In the genomic region with DNA sequence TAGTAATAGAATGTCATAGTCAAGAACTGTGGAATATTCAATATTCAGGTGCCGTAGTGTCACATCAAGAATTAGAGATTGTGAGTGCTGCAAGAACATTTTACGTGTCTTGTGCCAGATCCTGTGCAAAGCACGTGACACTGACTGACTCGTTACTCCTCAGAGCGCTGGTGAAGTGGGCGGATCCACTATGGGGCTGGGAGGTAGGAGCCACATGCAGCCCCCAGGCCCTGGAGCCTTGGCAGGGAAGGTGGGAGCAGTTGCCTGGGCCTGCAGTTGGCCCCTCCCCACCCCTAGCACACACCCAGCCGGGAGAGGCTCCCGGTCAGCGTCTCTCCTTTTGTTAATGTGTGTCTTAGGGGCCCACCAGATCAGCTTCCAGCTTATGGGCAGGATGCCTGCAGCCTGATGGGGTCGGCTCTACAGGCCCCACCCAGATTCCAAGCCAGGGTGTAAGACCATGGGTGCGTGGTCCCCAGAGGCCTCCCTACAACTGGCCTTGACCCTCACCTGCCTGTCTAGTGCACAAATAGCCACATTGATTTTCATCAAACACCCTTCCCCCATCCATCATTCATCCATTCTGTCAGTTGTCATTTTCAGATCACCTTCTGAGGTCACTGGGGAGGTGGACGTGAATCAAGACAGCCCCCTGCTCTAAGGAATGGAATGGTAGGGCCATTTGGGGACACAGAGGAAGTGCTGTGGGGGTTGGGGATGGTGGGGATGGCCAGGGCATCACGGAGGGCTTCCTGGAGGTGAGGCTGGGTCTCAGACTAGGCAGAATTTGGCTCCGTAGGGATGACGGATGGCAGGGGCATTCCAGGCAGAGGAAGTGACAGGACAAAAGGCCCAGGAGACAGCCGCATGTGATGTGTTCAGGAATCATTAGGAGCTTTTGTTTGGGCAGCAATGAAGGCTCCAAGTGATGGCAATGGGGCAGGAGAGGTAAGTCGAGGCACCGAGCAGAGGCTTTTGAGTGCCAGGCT, we compare ENCODE assay signal across 12 cellular contexts.
DNase-seq lines count a peak whose midpoint lies in the region; ATAC-seq, FAIRE-seq and TF ChIP-seq lines count a peak whose summit lies in the region.
"Had no signal": no experiment of that assay in that cellular context is flagged by ENCODE, and none has a peak within 500 bp of the region (broad histone marks: within the 10 kb centered on the region; RNA-seq: fewer than 3 reads in every experiment).

No MANE protein-coding gene starts in this region.

- no peak overlapping the region for H4K8ac ChIP-seq in IMR-90 (ENCODE audit: low read depth in 2 of 2, low read length in 2 of 2)

- peak overlapping the region; percentile 24; the same call in 1 of the 2 replicates for H3K4ac ChIP-seq in IMR-90 (ENCODE audit: low read depth, low read length)

- H3K27ac ChIP-seq in IMR-90 (ENCODE audit: insufficient read depth, low read length) (no peak overlapping the region), skin epidermis (peak overlapping the region in 16 of 21 experiments; percentile 19 to 88 (median 56)), lower lobe of right lung (no peak overlapping the region), WERI-Rb-1 (no peak overlapping the region)
- H3K27ac ChIP-seq: HL-60 had no signal

- no peak for ATAC-seq in IMR-90 (ENCODE audit: low read depth)
- no peak for ATAC-seq in lower lobe of right lung

- no peak overlapping the region for H4K91ac ChIP-seq in IMR-90 (ENCODE audit: insufficient read depth, low read depth, low read length)

- H3K36me3 ChIP-seq in IMR-90 (ENCODE audit: control insufficient read depth, insufficient read depth, low read length) (0 out of 2 replicates have a peak, but pooled peaks cover 2% of the 10 kb centered on the region), bronchial epithelial cell (ENCODE audit: control insufficient read depth, insufficient read depth, low read length) (no peaks in the 10 kb centered on the region), lower lobe of right lung (no peaks in the 10 kb centered on the region), WERI-Rb-1 (no peaks in the 10 kb centered on the region)

- no peak overlapping the region for H3K56ac ChIP-seq in IMR-90 (ENCODE audit: extremely low read depth, insufficient read depth, low read length)

- BruUV-seq in IMR-90 (replicated peaks; lab: Mats Ljungman, UMichigan), result no TSS peak

- TF ChIP-seq CTCF in IMR-90 (conservative IDR thresholded peaks at IDR 0.05; ENCODE audit: low read depth, low read length) (no peak), bronchial epithelial cell (IDR thresholded peaks at IDR 0.05; ENCODE audit: insufficient read depth, low read length, severe bottlenecking) (no peak), lower lobe of right lung (IDR thresholded peaks at IDR 0.05) (no peak), WERI-Rb-1 (IDR thresholded peaks at IDR 0.05; ENCODE audit: low read depth, low read length) (no peak)

- H3K79me1 ChIP-seq in IMR-90 (ENCODE audit: low read depth in 1 of 2, low read length in 2 of 2), result peaks cover 12 to 83% of the 10 kb centered on the region in 2 experiments; a peak in 3 of 4 replicates

- no peak overlapping the region for H3K9ac ChIP-seq in IMR-90 (ENCODE audit: low read depth, low read length)

- H2AK9ac ChIP-seq in IMR-90 (replicated peaks; ENCODE audit: low read depth, low read length, poor library complexity), result no peak overlapping the region

- CTCF ChIA-PET in IMR-90 (lab: Yijun Ruan, JAX), result no interaction called here

- H3K9me3 ChIP-seq in IMR-90 (ENCODE audit: control insufficient read depth, insufficient read depth, low read length) (no peaks in the 10 kb centered on the region), lower lobe of right lung (no peaks in the 10 kb centered on the region), WERI-Rb-1 (ENCODE audit: severe bottlenecking) (no peaks in the 10 kb centered on the region)

- peak overlapping the region; percentile 69; the same call in 1 of the 2 replicates for H2AK5ac ChIP-seq in IMR-90 (ENCODE audit: low read depth, low read length)

- H2BK120ac ChIP-seq in IMR-90 (ENCODE audit: low read depth, low read length), result peak overlapping the region; percentile 37; the same call in 1 of the 2 replicates

- peak; percentile 77 for FAIRE-seq in bronchial epithelial cell (lab: Jason Lieb, UNC)

- intact Hi-C loops in IMR-90 (cut with micrococcal nuclease) (no loop called here), lower lobe of right lung (cut with DNase I) (no loop called here)

- H3K4me2 ChIP-seq in IMR-90 (ENCODE audit: low read depth, low read length), result no peak overlapping the region

- H4K5ac ChIP-seq in IMR-90 (ENCODE audit: low read depth, low read length), result no peak overlapping the region

- 89% methylated on average over 5 of the region's 18 CpGs; no CpG with 5 or more reads in 1 of the 2 experiments for WGBS in IMR-90 (ENCODE audit: extremely low coverage in 2 of 2, insufficient read length in 1 of 2), 2 experiments

- H3K27me3 ChIP-seq in IMR-90 (ENCODE audit: control insufficient read depth, insufficient read depth, low read length) (no peaks in the 10 kb centered on the region), bronchial epithelial cell (ENCODE audit: control insufficient read depth, insufficient read depth, low read length) (no peaks in the 10 kb centered on the region), lower lobe of right lung (ENCODE audit: low read depth) (no peaks in the 10 kb centered on the region), WERI-Rb-1 (ENCODE audit: insufficient read depth, low read depth, severe bottlenecking) (no peaks in the 10 kb centered on the region)

- no peak overlapping the region for H2BK15ac ChIP-seq in IMR-90 (ENCODE audit: low read depth, low read length)

- H3K9me1 ChIP-seq in IMR-90 (ENCODE audit: insufficient read depth, low read length), result peaks cover 44% of the 10 kb centered on the region

- H3K4me3 ChIP-seq in IMR-90 (ENCODE audit: insufficient read depth, low read depth, low read length) (no peak overlapping the region), bronchial epithelial cell (ENCODE audit: low read depth, low read length) (no peak overlapping the region), skin epidermis (no peak overlapping the region), lower lobe of right lung (no peak overlapping the region), WERI-Rb-1 (ENCODE audit: low read depth, low read length) (no peak overlapping the region)

- dilution Hi-C loops in IMR-90 (cut with HindIII; ENCODE audit: low sequenced_read_pairs, unreplicated experiment), result no loop called here

- in situ Hi-C loops in IMR-90 (cut with MboI; ENCODE audit: low sequenced_read_pairs), result no loop called here

- no peak for TF ChIP-seq RAD21 in IMR-90 (IDR thresholded peaks at IDR 0.05; ENCODE audit: low read length)

- POLR2A ChIA-PET in IMR-90 (lab: Charles Lee; ENCODE audit: unreplicated experiment), result no interaction called here

- DNase-seq in IMR-90 (peak; percentile 45), bronchial epithelial cell (ENCODE audit: low read depth) (peak; percentile 75), islet precursor cell (peak; percentile 83), lower lobe of right lung (no peak), WERI-Rb-1 (no peak), NCI-H146 (lab: John Stamatoyannopoulos, UW) (no peak), NCI-H510A treated with DMSO at 0.1 percent for 48 hours (lab: John Stamatoyannopoulos, UW) (no peak)
- DNase-seq: activated CD8-positive, alpha-beta memory T cell treated with anti-CD3 and anti-CD28 coated beads, Interleukin-2, amount 50 U/mL, for 48 hours; CD4-positive, CD25-positive, alpha-beta regulatory T cell; RPMI8226 had no signal

- no peak overlapping the region for H3K18ac ChIP-seq in IMR-90 (ENCODE audit: low read depth, low read length)

- no peak for TF ChIP-seq POLR2A in IMR-90 (IDR thresholded peaks at IDR 0.05; ENCODE audit: low read depth, low read length)

- peaks cover 32% of the 10 kb centered on the region; the same call in 1 of the 2 replicates for H4K20me1 ChIP-seq in IMR-90 (ENCODE audit: insufficient read depth, low read length)

- 0 out of 2 replicates have a peak overlapping the region, but pooled peaks have one; percentile 27 for H3K14ac ChIP-seq in IMR-90 (replicated peaks; ENCODE audit: low read depth, low read length)

- no peak overlapping the region for H2BK5ac ChIP-seq in IMR-90 (ENCODE audit: low read depth, low read length, poor library complexity, severe bottlenecking)

- peak overlapping the region; percentile 8 for H2AFZ ChIP-seq in IMR-90 (replicated peaks; ENCODE audit: low read length, poor library complexity)

- no peak overlapping the region for H3K23ac ChIP-seq in IMR-90 (ENCODE audit: low read depth, low read length)

- no peak overlapping the region; the same call in 1 of the 2 replicates for H2BK20ac ChIP-seq in IMR-90 (ENCODE audit: low read depth, low read length)

- H3K4me1 ChIP-seq in IMR-90 (ENCODE audit: control insufficient read depth, insufficient read depth, low read length) (peaks cover 32% of the 10 kb centered on the region), lower lobe of right lung (peaks cover 13% of the 10 kb centered on the region)

TF ChIP-seq in IMR-90, 13 proteins besides CTCF, POLR2A, EP300 and RAD21:
- TF ChIP-seq, protein P1, sequence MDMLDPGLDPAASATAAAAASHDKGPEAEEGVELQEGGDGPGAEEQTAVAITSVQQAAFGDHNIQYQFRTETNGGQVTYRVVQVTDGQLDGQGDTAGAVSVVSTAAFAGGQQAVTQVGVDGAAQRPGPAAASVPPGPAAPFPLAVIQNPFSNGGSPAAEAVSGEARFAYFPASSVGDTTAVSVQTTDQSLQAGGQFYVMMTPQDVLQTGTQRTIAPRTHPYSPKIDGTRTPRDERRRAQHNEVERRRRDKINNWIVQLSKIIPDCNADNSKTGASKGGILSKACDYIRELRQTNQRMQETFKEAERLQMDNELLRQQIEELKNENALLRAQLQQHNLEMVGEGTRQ (IDR thresholded peaks at IDR 0.05; ENCODE audit: low read depth, low read length), result peak; percentile 49; the same call in 1 of the 2 replicates
- TF ChIP-seq RFX5 (IDR thresholded peaks at IDR 0.05; ENCODE audit: low read depth, low read length), result no peak
- 0 out of 2 replicates have a peak, but pooled peaks have one; percentile 42 for TF ChIP-seq BHLHE40 (IDR thresholded peaks at IDR 0.05; ENCODE audit: low read depth, low read length)

Comparison
In these comparisons a context has a peak if more than half of its experiments do, and no peak if none do; other contexts are left out.
1. DNase-seq: peak in IMR-90 (single experiment), bronchial epithelial cell (single experiment) and islet precursor cell (single experiment); none in lower lobe of right lung (single experiment), WERI-Rb-1 (single experiment), NCI-H146 (single experiment) and NCI-H510A treated with DMSO at 0.1 percent for 48 hours (single experiment).
2. H3K27ac ChIP-seq: peak in skin epidermis (16 of 21); none in IMR-90 (single experiment), lower lobe of right lung (single experiment) and WERI-Rb-1 (single experiment).